In genomic region chr11:126113515-126113957, GRCh38 we compare ENCODE assay signal across 1 cellular context.
TF ChIP-seq lines count a peak whose summit lies in the region.

No MANE protein-coding gene starts in this region.

TF ChIP-seq in HepG2, 621 proteins besides CTCF, POLR2A, EP300 and RAD21 (continued from another document and continues in another):
- TF ChIP-seq FOXA1 (IDR thresholded peaks at IDR 0.05) (no peak), FOXA1 (CRISPR knock-in tag; IDR thresholded peaks at IDR 0.05) (no peak), ZNF788 (CRISPR knock-in tag; IDR thresholded peaks at IDR 0.05; ENCODE audit: borderline replicate concordance) (no peak), ELF4 (CRISPR knock-in tag; IDR thresholded peaks at IDR 0.05; ENCODE audit: borderline replicate concordance) (no peak), ZNF432 (CRISPR knock-in tag; IDR thresholded peaks at IDR 0.05; ENCODE audit: borderline replicate concordance) (no peak), KMT2A (CRISPR knock-in tag; IDR thresholded peaks at IDR 0.05) (no peak), REST (IDR thresholded peaks at IDR 0.05; ENCODE audit: borderline replicate concordance in 1 of 2, low read depth in 1 of 2, low read length in 2 of 2) (no peak), AFF4 (CRISPR knock-in tag; IDR thresholded peaks at IDR 0.05) (no peak), JUNB (CRISPR knock-in tag; IDR thresholded peaks at IDR 0.05; ENCODE audit: borderline replicate concordance) (no peak), U2AF1 (optimal IDR thresholded peaks at IDR 0.05; ENCODE audit: low read depth, low read length) (no peak), MIER3 (CRISPR knock-in tag; IDR thresholded peaks at IDR 0.05; ENCODE audit: borderline replicate concordance) (no peak), NFE2L2 (IDR thresholded peaks at IDR 0.05; ENCODE audit: low read length) (no peak), ZSCAN9 (CRISPR knock-in tag; IDR thresholded peaks at IDR 0.05; ENCODE audit: borderline replicate concordance) (no peak), CSRNP2 (CRISPR knock-in tag; conservative IDR thresholded peaks at IDR 0.05; ENCODE audit: low read depth) (no peak), ZNF430 (CRISPR knock-in tag; IDR thresholded peaks at IDR 0.05) (peak; percentile 41; the same call in 1 of the 2 replicates), XRCC5 (optimal IDR thresholded peaks at IDR 0.05; ENCODE audit: low read length) (no peak), ZBTB20 (CRISPR knock-in tag; IDR thresholded peaks at IDR 0.05; ENCODE audit: borderline replicate concordance, low read depth) (no peak), ZNF614 (CRISPR knock-in tag; IDR thresholded peaks at IDR 0.05; ENCODE audit: borderline replicate concordance) (0 out of 2 replicates have a peak, but pooled peaks have one; percentile 55), ZNF207 (IDR thresholded peaks at IDR 0.05; ENCODE audit: borderline replicate concordance) (no peak), CBX1 (IDR thresholded peaks at IDR 0.05; ENCODE audit: low read depth) (no peak), DDIT3 (CRISPR knock-in tag; IDR thresholded peaks at IDR 0.05) (no peak), ZHX1 (CRISPR knock-in tag; IDR thresholded peaks at IDR 0.05; ENCODE audit: low read depth) (0 out of 2 replicates have a peak, but pooled peaks have one; percentile 37), KIAA2018 (CRISPR knock-in tag; IDR thresholded peaks at IDR 0.05; ENCODE audit: borderline replicate concordance) (no peak), IRF2 (CRISPR knock-in tag; IDR thresholded peaks at IDR 0.05) (no peak), ZBTB33 (CRISPR knock-in tag; IDR thresholded peaks at IDR 0.05) (no peak), ZNF317 (CRISPR knock-in tag; IDR thresholded peaks at IDR 0.05) (no peak), NFIB (CRISPR knock-in tag; IDR thresholded peaks at IDR 0.05; ENCODE audit: borderline replicate concordance) (no peak), HDAC1 (CRISPR knock-in tag; IDR thresholded peaks at IDR 0.05) (no peak), ZNF441 (CRISPR knock-in tag; IDR thresholded peaks at IDR 0.05; ENCODE audit: borderline replicate concordance) (no peak), NCOR1 (IDR thresholded peaks at IDR 0.05; ENCODE audit: borderline replicate concordance, low read length) (no peak), GMEB1 (CRISPR knock-in tag; IDR thresholded peaks at IDR 0.05; ENCODE audit: borderline replicate concordance) (no peak)
